ENCODE assay signal across 1 cellular context in the genomic region with DNA sequence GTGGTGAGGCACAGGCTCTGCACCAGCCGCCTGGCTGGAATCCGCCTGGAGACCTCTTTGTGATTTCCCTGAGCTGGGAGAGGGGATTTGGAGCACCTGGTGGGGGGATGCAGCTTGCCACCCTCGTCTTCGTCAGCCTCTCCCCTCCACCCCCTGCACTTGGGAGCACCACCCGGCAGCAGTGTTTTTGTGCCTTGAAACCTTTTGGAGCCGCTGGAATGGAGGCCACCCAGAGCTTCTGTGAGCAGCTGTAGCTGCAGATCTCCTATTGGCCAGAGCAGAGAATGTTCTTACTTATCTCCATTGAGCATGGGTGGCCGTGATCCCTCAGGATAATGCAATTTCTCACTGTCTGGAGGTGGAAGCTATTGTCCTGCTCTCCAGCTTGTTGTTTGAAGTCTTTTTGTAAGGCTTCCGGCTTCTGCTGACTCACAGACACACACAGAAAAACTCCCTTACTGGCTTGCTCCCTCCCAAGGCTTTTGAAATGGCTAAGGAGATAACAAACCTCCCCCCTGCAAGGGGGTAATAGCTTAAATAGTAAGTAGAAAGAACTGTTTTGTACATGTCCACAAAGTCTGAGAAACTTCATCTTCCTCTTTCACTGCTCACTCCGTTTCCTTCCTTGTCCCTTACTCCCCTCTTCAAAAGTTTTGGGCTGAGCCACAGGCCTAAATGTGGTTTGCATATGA.
TF ChIP-seq lines count a peak whose summit lies in the region.

No MANE protein-coding gene starts in this region.

TF ChIP-seq in K562, 482 proteins besides CTCF, POLR2A, EP300 and RAD21 (continued from another document and continues in another):
- TF ChIP-seq RBM22 (IDR thresholded peaks at IDR 0.05; ENCODE audit: low read depth, low read length, poor library complexity, severe bottlenecking), result no peak
- TF ChIP-seq SRSF7 (optimal IDR thresholded peaks at IDR 0.05; ENCODE audit: low read depth, low read length), result no peak
- peak in 1 of 2 experiments; percentile 20; a peak in 1 of 4 replicates for TF ChIP-seq SRF (CRISPR knock-in tag; IDR thresholded peaks at IDR 0.05)
- TF ChIP-seq, protein P1, sequence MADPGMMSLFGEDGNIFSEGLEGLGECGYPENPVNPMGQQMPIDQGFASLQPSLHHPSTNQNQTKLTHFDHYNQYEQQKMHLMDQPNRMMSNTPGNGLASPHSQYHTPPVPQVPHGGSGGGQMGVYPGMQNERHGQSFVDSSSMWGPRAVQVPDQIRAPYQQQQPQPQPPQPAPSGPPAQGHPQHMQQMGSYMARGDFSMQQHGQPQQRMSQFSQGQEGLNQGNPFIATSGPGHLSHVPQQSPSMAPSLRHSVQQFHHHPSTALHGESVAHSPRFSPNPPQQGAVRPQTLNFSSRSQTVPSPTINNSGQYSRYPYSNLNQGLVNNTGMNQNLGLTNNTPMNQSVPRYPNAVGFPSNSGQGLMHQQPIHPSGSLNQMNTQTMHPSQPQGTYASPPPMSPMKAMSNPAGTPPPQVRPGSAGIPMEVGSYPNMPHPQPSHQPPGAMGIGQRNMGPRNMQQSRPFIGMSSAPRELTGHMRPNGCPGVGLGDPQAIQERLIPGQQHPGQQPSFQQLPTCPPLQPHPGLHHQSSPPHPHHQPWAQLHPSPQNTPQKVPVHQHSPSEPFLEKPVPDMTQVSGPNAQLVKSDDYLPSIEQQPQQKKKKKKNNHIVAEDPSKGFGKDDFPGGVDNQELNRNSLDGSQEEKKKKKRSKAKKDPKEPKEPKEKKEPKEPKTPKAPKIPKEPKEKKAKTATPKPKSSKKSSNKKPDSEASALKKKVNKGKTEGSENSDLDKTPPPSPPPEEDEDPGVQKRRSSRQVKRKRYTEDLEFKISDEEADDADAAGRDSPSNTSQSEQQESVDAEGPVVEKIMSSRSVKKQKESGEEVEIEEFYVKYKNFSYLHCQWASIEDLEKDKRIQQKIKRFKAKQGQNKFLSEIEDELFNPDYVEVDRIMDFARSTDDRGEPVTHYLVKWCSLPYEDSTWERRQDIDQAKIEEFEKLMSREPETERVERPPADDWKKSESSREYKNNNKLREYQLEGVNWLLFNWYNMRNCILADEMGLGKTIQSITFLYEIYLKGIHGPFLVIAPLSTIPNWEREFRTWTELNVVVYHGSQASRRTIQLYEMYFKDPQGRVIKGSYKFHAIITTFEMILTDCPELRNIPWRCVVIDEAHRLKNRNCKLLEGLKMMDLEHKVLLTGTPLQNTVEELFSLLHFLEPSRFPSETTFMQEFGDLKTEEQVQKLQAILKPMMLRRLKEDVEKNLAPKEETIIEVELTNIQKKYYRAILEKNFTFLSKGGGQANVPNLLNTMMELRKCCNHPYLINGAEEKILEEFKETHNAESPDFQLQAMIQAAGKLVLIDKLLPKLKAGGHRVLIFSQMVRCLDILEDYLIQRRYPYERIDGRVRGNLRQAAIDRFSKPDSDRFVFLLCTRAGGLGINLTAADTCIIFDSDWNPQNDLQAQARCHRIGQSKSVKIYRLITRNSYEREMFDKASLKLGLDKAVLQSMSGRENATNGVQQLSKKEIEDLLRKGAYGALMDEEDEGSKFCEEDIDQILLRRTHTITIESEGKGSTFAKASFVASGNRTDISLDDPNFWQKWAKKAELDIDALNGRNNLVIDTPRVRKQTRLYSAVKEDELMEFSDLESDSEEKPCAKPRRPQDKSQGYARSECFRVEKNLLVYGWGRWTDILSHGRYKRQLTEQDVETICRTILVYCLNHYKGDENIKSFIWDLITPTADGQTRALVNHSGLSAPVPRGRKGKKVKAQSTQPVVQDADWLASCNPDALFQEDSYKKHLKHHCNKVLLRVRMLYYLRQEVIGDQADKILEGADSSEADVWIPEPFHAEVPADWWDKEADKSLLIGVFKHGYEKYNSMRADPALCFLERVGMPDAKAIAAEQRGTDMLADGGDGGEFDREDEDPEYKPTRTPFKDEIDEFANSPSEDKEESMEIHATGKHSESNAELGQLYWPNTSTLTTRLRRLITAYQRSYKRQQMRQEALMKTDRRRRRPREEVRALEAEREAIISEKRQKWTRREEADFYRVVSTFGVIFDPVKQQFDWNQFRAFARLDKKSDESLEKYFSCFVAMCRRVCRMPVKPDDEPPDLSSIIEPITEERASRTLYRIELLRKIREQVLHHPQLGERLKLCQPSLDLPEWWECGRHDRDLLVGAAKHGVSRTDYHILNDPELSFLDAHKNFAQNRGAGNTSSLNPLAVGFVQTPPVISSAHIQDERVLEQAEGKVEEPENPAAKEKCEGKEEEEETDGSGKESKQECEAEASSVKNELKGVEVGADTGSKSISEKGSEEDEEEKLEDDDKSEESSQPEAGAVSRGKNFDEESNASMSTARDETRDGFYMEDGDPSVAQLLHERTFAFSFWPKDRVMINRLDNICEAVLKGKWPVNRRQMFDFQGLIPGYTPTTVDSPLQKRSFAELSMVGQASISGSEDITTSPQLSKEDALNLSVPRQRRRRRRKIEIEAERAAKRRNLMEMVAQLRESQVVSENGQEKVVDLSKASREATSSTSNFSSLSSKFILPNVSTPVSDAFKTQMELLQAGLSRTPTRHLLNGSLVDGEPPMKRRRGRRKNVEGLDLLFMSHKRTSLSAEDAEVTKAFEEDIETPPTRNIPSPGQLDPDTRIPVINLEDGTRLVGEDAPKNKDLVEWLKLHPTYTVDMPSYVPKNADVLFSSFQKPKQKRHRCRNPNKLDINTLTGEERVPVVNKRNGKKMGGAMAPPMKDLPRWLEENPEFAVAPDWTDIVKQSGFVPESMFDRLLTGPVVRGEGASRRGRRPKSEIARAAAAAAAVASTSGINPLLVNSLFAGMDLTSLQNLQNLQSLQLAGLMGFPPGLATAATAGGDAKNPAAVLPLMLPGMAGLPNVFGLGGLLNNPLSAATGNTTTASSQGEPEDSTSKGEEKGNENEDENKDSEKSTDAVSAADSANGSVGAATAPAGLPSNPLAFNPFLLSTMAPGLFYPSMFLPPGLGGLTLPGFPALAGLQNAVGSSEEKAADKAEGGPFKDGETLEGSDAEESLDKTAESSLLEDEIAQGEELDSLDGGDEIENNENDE (IDR thresholded peaks at IDR 0.05; ENCODE audit: low read depth, low read length), result no peak
- no peak for TF ChIP-seq SIN3A (IDR thresholded peaks at IDR 0.05; ENCODE audit: borderline replicate concordance in 2 of 2, control insufficient read depth in 1 of 2, low read depth in 2 of 2, low read length in 2 of 2)
- TF ChIP-seq NFIX (CRISPR knock-in tag; IDR thresholded peaks at IDR 0.05; ENCODE audit: low read depth), result no peak
- TF ChIP-seq BRD9 (IDR thresholded peaks at IDR 0.05; ENCODE audit: low read depth, partially characterized antibody), result peak; percentile 97
- TF ChIP-seq BACH1 (tag; IDR thresholded peaks at IDR 0.05), result no peak
- TF ChIP-seq ZNF589 (CRISPR knock-in tag; IDR thresholded peaks at IDR 0.05; ENCODE audit: low read depth), result peak; percentile 85
- TF ChIP-seq, protein P2, sequence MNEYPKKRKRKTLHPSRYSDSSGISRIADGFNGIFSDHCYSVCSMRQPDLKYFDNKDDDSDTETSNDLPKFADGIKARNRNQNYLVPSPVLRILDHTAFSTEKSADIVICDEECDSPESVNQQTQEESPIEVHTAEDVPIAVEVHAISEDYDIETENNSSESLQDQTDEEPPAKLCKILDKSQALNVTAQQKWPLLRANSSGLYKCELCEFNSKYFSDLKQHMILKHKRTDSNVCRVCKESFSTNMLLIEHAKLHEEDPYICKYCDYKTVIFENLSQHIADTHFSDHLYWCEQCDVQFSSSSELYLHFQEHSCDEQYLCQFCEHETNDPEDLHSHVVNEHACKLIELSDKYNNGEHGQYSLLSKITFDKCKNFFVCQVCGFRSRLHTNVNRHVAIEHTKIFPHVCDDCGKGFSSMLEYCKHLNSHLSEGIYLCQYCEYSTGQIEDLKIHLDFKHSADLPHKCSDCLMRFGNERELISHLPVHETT (CRISPR knock-in tag; conservative IDR thresholded peaks at IDR 0.05 in 1 of 2, IDR thresholded peaks at IDR 0.05 in 1 of 2), result peak in 1 of 2 experiments; percentile 44; a peak in 1 of 4 replicates
- peak; percentile 47; the same call in 1 of the 2 replicates for TF ChIP-seq PTRF (tag; IDR thresholded peaks at IDR 0.05)
- no peak for TF ChIP-seq RFX7 (CRISPR knock-in tag; IDR thresholded peaks at IDR 0.05)
- TF ChIP-seq, protein P3, sequence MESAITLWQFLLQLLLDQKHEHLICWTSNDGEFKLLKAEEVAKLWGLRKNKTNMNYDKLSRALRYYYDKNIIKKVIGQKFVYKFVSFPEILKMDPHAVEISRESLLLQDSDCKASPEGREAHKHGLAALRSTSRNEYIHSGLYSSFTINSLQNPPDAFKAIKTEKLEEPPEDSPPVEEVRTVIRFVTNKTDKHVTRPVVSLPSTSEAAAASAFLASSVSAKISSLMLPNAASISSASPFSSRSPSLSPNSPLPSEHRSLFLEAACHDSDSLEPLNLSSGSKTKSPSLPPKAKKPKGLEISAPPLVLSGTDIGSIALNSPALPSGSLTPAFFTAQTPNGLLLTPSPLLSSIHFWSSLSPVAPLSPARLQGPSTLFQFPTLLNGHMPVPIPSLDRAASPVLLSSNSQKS (CRISPR knock-in tag; IDR thresholded peaks at IDR 0.05), result no peak
- TF ChIP-seq ZNF668 (CRISPR knock-in tag; IDR thresholded peaks at IDR 0.05), result no peak
- TF ChIP-seq ETS2 (tag; IDR thresholded peaks at IDR 0.05; ENCODE audit: borderline replicate concordance, poor library complexity, severe bottlenecking), result no peak
- TF ChIP-seq, protein P4, sequence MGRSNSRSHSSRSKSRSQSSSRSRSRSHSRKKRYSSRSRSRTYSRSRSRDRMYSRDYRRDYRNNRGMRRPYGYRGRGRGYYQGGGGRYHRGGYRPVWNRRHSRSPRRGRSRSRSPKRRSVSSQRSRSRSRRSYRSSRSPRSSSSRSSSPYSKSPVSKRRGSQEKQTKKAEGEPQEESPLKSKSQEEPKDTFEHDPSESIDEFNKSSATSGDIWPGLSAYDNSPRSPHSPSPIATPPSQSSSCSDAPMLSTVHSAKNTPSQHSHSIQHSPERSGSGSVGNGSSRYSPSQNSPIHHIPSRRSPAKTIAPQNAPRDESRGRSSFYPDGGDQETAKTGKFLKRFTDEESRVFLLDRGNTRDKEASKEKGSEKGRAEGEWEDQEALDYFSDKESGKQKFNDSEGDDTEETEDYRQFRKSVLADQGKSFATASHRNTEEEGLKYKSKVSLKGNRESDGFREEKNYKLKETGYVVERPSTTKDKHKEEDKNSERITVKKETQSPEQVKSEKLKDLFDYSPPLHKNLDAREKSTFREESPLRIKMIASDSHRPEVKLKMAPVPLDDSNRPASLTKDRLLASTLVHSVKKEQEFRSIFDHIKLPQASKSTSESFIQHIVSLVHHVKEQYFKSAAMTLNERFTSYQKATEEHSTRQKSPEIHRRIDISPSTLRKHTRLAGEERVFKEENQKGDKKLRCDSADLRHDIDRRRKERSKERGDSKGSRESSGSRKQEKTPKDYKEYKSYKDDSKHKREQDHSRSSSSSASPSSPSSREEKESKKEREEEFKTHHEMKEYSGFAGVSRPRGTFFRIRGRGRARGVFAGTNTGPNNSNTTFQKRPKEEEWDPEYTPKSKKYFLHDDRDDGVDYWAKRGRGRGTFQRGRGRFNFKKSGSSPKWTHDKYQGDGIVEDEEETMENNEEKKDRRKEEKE (IDR thresholded peaks at IDR 0.05; ENCODE audit: borderline replicate concordance in 1 of 2, control insufficient read depth in 1 of 2, low read depth in 2 of 2, low read length in 1 of 2), result no peak; a peak in 1 of 4 replicates
- peak; percentile 46 for TF ChIP-seq MYBL2 (IDR thresholded peaks at IDR 0.05; ENCODE audit: low read depth)
- no peak for TF ChIP-seq MYBL2 (CRISPR knock-in tag; IDR thresholded peaks at IDR 0.05; ENCODE audit: borderline replicate concordance)
- no peak for TF ChIP-seq BRCA1 (IDR thresholded peaks at IDR 0.05)
- no peak for TF ChIP-seq BRCA1 (CRISPR knock-in tag; IDR thresholded peaks at IDR 0.05)
- TF ChIP-seq KLF10 (CRISPR knock-in tag; IDR thresholded peaks at IDR 0.05), result no peak
- no peak for TF ChIP-seq ZNF77 (CRISPR knock-in tag; IDR thresholded peaks at IDR 0.05)
- no peak for TF ChIP-seq EWSR1 (IDR thresholded peaks at IDR 0.05; ENCODE audit: borderline replicate concordance, low read depth, partially characterized antibody)
- no peak for TF ChIP-seq NCOA2 (IDR thresholded peaks at IDR 0.05; ENCODE audit: partially characterized antibody in 2 of 2)
- no peak for TF ChIP-seq EZH2 (IDR thresholded peaks at IDR 0.05; ENCODE audit: borderline replicate concordance, low read depth, low read length)
- TF ChIP-seq CBX1 (IDR thresholded peaks at IDR 0.05; ENCODE audit: low read depth), result no peak; the same call in 1 of the 2 replicates
- TF ChIP-seq, protein P5, sequence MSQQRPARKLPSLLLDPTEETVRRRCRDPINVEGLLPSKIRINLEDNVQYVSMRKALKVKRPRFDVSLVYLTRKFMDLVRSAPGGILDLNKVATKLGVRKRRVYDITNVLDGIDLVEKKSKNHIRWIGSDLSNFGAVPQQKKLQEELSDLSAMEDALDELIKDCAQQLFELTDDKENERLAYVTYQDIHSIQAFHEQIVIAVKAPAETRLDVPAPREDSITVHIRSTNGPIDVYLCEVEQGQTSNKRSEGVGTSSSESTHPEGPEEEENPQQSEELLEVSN (IDR thresholded peaks at IDR 0.05; ENCODE audit: borderline replicate concordance in 1 of 2, extremely low read depth in 1 of 2, insufficient read depth in 1 of 2, insufficient read length in 1 of 2, low read depth in 1 of 2, low read length in 1 of 2, poor library complexity in 1 of 2, severe bottlenecking in 1 of 2), result peak in 1 of 2 experiments; percentile 7
- TF ChIP-seq ZBTB1 (CRISPR knock-in tag; IDR thresholded peaks at IDR 0.05; ENCODE audit: borderline replicate concordance, low read depth), result no peak
- peak; percentile 40; the same call in 1 of the 2 replicates for TF ChIP-seq KLF16 (IDR thresholded peaks at IDR 0.05)
- no peak for TF ChIP-seq ZNF3 (CRISPR knock-in tag; IDR thresholded peaks at IDR 0.05)
- peak; percentile 73 for TF ChIP-seq NBN (IDR thresholded peaks at IDR 0.05; ENCODE audit: low read depth)
- TF ChIP-seq TEAD4 (IDR thresholded peaks at IDR 0.05; ENCODE audit: low read length), result peak; percentile 85
- no peak for TF ChIP-seq TEAD4 (CRISPR knock-in tag; IDR thresholded peaks at IDR 0.05; ENCODE audit: borderline replicate concordance)
- peak; percentile 80 for TF ChIP-seq EGR1 (conservative IDR thresholded peaks at IDR 0.05)
- no peak for TF ChIP-seq GATAD2B (IDR thresholded peaks at IDR 0.05; ENCODE audit: borderline replicate concordance)
- TF ChIP-seq, protein P6, sequence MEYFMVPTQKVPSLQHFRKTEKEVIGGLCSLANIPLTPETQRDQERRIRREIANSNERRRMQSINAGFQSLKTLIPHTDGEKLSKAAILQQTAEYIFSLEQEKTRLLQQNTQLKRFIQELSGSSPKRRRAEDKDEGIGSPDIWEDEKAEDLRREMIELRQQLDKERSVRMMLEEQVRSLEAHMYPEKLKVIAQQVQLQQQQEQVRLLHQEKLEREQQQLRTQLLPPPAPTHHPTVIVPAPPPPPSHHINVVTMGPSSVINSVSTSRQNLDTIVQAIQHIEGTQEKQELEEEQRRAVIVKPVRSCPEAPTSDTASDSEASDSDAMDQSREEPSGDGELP (CRISPR knock-in tag; IDR thresholded peaks at IDR 0.05; ENCODE audit: borderline replicate concordance), result peak; percentile 79; the same call in 1 of the 2 replicates
- no peak for TF ChIP-seq ZNF778 (CRISPR knock-in tag; IDR thresholded peaks at IDR 0.05)
- TF ChIP-seq HDGF (IDR thresholded peaks at IDR 0.05), result no peak; the same call in 1 of the 2 replicates
- TF ChIP-seq L3MBTL2 (IDR thresholded peaks at IDR 0.05), result peak; percentile 63
- peak; percentile 82 for TF ChIP-seq POLR2AphosphoS5 (IDR thresholded peaks at IDR 0.05; ENCODE audit: control insufficient read depth, insufficient read depth, low read depth, low read length)
- peak; percentile 94 for TF ChIP-seq SMARCA4 (IDR thresholded peaks at IDR 0.05)
